15 cellular contexts compared by ENCODE assay signal in the genomic region with DNA sequence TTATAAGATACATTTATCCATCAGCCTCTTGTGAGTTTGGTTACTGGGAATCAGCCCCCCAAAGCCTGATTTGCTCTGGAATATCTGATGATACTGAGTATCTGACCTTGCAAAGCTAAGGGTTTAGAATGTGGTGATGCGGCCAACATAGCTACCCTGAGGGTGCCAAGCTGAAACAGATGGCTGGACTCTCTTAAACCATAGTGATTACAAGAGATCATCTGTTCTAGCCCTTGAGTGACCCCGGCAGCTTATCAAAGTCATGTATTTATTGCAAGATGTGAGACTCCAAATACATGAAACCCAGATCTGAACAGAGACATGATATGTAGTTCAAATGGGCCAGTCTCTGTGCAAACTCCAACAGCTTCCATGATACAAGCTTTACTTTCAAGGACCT.
DNase-seq lines count a peak whose midpoint lies in the region; ATAC-seq and TF ChIP-seq lines count a peak whose summit lies in the region.
"Had no signal": no experiment of that assay in that cellular context is flagged by ENCODE, and none has a peak within 500 bp of the region (broad histone marks: within the 10 kb centered on the region; RNA-seq: fewer than 3 reads in every experiment).

No MANE protein-coding gene starts in this region.

- H2BK12ac ChIP-seq in mesenchymal stem cell (ENCODE audit: low read length in 2 of 2) = no peak overlapping the region

- H2BK15ac ChIP-seq in IMR-90 (ENCODE audit: low read depth, low read length) (no peak overlapping the region), mesenchymal stem cell (ENCODE audit: low read depth, poor library complexity, severe bottlenecking) (no peak overlapping the region)

- H3K4me3 ChIP-seq in IMR-90 (ENCODE audit: insufficient read depth, low read depth, low read length) (no peak overlapping the region), mesenchymal stem cell (ENCODE audit: insufficient read depth in 1 of 2, low read depth in 1 of 2, low read length in 2 of 2) (no peak overlapping the region)
- H3K4me3 ChIP-seq: A549, GM12878, GM23248 had no signal

- H3K4me3 Mint-ChIP-seq in activated CD4-positive, alpha-beta T cell treated with anti-CD3 and anti-CD28 coated beads, Interleukin-2, amount 10 ng/mL, durations not matched to agents 7 days and 5 days = no peak overlapping the region
- H3K4me3 Mint-ChIP-seq: CD4-positive, alpha-beta memory T cell; IgD-negative memory B cell had no signal

- H3K27me3 Mint-ChIP-seq in activated CD4-positive, alpha-beta T cell treated with anti-CD3 and anti-CD28 coated beads, Interleukin-2, amount 10 ng/mL, durations not matched to agents 7 days and 5 days = peaks cover 16% of the 10 kb centered on the region
- H3K27me3 Mint-ChIP-seq: CD4-positive, alpha-beta memory T cell had no signal

- no peaks in the 10 kb centered on the region for H3K9me3 ChIP-seq in IMR-90 (ENCODE audit: control insufficient read depth, insufficient read depth, low read length)
- H3K9me3 ChIP-seq in mesenchymal stem cell (ENCODE audit: control insufficient read depth, low read length) = peaks cover 5% of the 10 kb centered on the region
- H3K9me3 ChIP-seq: A549, BE2C had no signal

- CTCF ChIA-PET in IMR-90 (lab: Yijun Ruan, JAX) = no interaction called here
- CTCF ChIA-PET in activated CD4-positive, alpha-beta T cell treated with anti-CD3 and anti-CD28 coated beads, Interleukin-2, amount 10 ng/mL, durations not matched to agents 7 days and 5 days (lab: Charles Lee) = interaction anchor here (1.3 to 1.7 kb wide), 2 partner anchors 14 to 16 kb away, joined by 3 to 5 read pairs; no protein-coding TSS in a partner anchor

- ATAC-seq in IMR-90 (ENCODE audit: low read depth) (no peak), GM18498 (IDR thresholded peaks at IDR 0.05; ENCODE audit: unreplicated experiment) (no peak)
- ATAC-seq: A549, GM12878, HCT116 had no signal

- H3K79me1 ChIP-seq in IMR-90 (ENCODE audit: low read depth in 1 of 2, low read length in 2 of 2) (no peaks in the 10 kb centered on the region), mesenchymal stem cell (replicated peaks; ENCODE audit: low read length, poor library complexity, severe bottlenecking) (no peaks in the 10 kb centered on the region)

- H2BK20ac ChIP-seq in IMR-90 (ENCODE audit: low read depth, low read length) = peak overlapping the region; percentile 7; the same call in 1 of the 2 replicates

- H3K18ac ChIP-seq in IMR-90 (ENCODE audit: low read depth, low read length) = no peak overlapping the region
- H3K18ac ChIP-seq in mesenchymal stem cell (ENCODE audit: low read depth in 1 of 2, low read length in 2 of 2) = no peak overlapping the region

- no peaks in the 10 kb centered on the region; the same call in 1 of the 2 replicates for H3K9me1 ChIP-seq in IMR-90 (ENCODE audit: insufficient read depth, low read length)

- H4K5ac ChIP-seq in IMR-90 (ENCODE audit: low read depth, low read length) = no peak overlapping the region

- no CpG with 5 or more reads among the region's 2 CpGs for WGBS in IMR-90 (ENCODE audit: extremely low coverage in 2 of 2, insufficient read length in 1 of 2), 2 experiments
- 96% methylated on average over 2 of the region's 2 CpGs for WGBS in mesenchymal stem cell

- no peak overlapping the region for H2BK5ac ChIP-seq in IMR-90 (ENCODE audit: low read depth, low read length, poor library complexity, severe bottlenecking)
- H2BK5ac ChIP-seq in mesenchymal stem cell (ENCODE audit: low read depth, low read length, poor library complexity, severe bottlenecking) = no peak overlapping the region

- no peak overlapping the region for H3K4me2 ChIP-seq in IMR-90 (ENCODE audit: low read depth, low read length)
- H3K4me2 ChIP-seq in mesenchymal stem cell (ENCODE audit: low read length, poor library complexity, severe bottlenecking) = no peak overlapping the region
- H3K4me2 ChIP-seq: A549 had no signal

- no peak for TF ChIP-seq CTCF in IMR-90 (conservative IDR thresholded peaks at IDR 0.05; ENCODE audit: low read depth, low read length)

- H2BK120ac ChIP-seq in IMR-90 (ENCODE audit: low read depth, low read length) (peak overlapping the region; percentile 24; the same call in 1 of the 2 replicates), mesenchymal stem cell (ENCODE audit: low read depth, low read length) (no peak overlapping the region)

- BruUV-seq in IMR-90 (replicated peaks; lab: Mats Ljungman, UMichigan) = no TSS peak

- H3K36me3 Mint-ChIP-seq in activated CD4-positive, alpha-beta T cell treated with anti-CD3 and anti-CD28 coated beads, Interleukin-2, amount 10 ng/mL, durations not matched to agents 7 days and 5 days (ENCODE audit: low read depth) = no peaks in the 10 kb centered on the region
- H3K36me3 Mint-ChIP-seq: CD4-positive, alpha-beta memory T cell; IgD-negative memory B cell had no signal

- DNase-seq in IMR-90 = no peak
- peak; percentile 87 for DNase-seq in NCI-H82 treated with DMSO at 0.1 percent for 48 hours (lab: John Stamatoyannopoulos, UW; ENCODE audit: unreplicated experiment)
- DNase-seq in mesenchymal stem cell = no peak
- no peak for DNase-seq in activated CD4-positive, alpha-beta T cell treated with anti-CD3 and anti-CD28 coated beads, Interleukin-2, amount 10 ng/mL, durations not matched to agents 7 days and 5 days
- DNase-seq in OCI-M1 (lab: John Stamatoyannopoulos, UW) = no peak
- DNase-seq: BE2C; CD4-positive, alpha-beta memory T cell; DMS79; GM23248 had no signal

- no peaks in the 10 kb centered on the region for H3K9me3 Mint-ChIP-seq in activated CD4-positive, alpha-beta T cell treated with anti-CD3 and anti-CD28 coated beads, Interleukin-2, amount 10 ng/mL, durations not matched to agents 7 days and 5 days
- H3K9me3 Mint-ChIP-seq: CD4-positive, alpha-beta memory T cell; IgD-negative memory B cell had no signal

- H3K56ac ChIP-seq in IMR-90 (ENCODE audit: extremely low read depth, insufficient read depth, low read length) = no peak overlapping the region

- H3K27ac ChIP-seq in IMR-90 (ENCODE audit: insufficient read depth, low read length) = no peak overlapping the region
- H3K27ac ChIP-seq in mesenchymal stem cell (ENCODE audit: low read length, poor library complexity, severe bottlenecking) = no peak overlapping the region
- H3K27ac ChIP-seq: A549, C4-2B, GM23248 had no signal

- H2AK9ac ChIP-seq in IMR-90 (replicated peaks; ENCODE audit: low read depth, low read length, poor library complexity) = no peak overlapping the region

- H3K4me1 Mint-ChIP-seq in activated CD4-positive, alpha-beta T cell treated with anti-CD3 and anti-CD28 coated beads, Interleukin-2, amount 10 ng/mL, durations not matched to agents 7 days and 5 days = peaks cover 2% of the 10 kb centered on the region
- H3K4me1 Mint-ChIP-seq: IgD-negative memory B cell had no signal

- no peaks in the 10 kb centered on the region for H4K20me1 ChIP-seq in IMR-90 (ENCODE audit: insufficient read depth, low read length)

- in situ Hi-C loops in IMR-90 (cut with MboI; ENCODE audit: low sequenced_read_pairs) = no loop called here

- H3K23ac ChIP-seq in IMR-90 (ENCODE audit: low read depth, low read length) (no peak overlapping the region), mesenchymal stem cell (ENCODE audit: low read length in 2 of 2) (no peak overlapping the region)

- TF ChIP-seq POLR2A in IMR-90 (IDR thresholded peaks at IDR 0.05; ENCODE audit: low read depth, low read length) = no peak

- H3K36me3 ChIP-seq in IMR-90 (ENCODE audit: control insufficient read depth, insufficient read depth, low read length) (no peaks in the 10 kb centered on the region), mesenchymal stem cell (ENCODE audit: control insufficient read depth in 1 of 2, insufficient read depth in 2 of 2, low read depth in 1 of 2, low read length in 2 of 2) (no peaks in the 10 kb centered on the region)
- H3K36me3 ChIP-seq: BE2C had no signal

- H3K27me3 ChIP-seq in IMR-90 (ENCODE audit: control insufficient read depth, insufficient read depth, low read length) = no peaks in the 10 kb centered on the region
- H3K27me3 ChIP-seq in mesenchymal stem cell (ENCODE audit: control insufficient read depth in 1 of 2, insufficient read depth in 1 of 2, low read length in 2 of 2) = peaks cover 0 to 14% of the 10 kb centered on the region in 2 experiments
- H3K27me3 ChIP-seq: BE2C had no signal

- POLR2A ChIA-PET in IMR-90 (lab: Charles Lee; ENCODE audit: unreplicated experiment) = no interaction called here
- POLR2A ChIA-PET in activated CD4-positive, alpha-beta T cell treated with anti-CD3 and anti-CD28 coated beads, Interleukin-2, amount 10 ng/mL, durations not matched to agents 7 days and 5 days (lab: Charles Lee) = no interaction called here

- H3K4me1 ChIP-seq in IMR-90 (ENCODE audit: control insufficient read depth, insufficient read depth, low read length) (peaks cover 15% of the 10 kb centered on the region), mesenchymal stem cell (ENCODE audit: control insufficient read depth, insufficient read depth, low read depth, low read length) (no peaks in the 10 kb centered on the region)
- H3K4me1 ChIP-seq: A549, BE2C had no signal

- intact Hi-C loops in IMR-90 (cut with micrococcal nuclease) = no loop called here

- 0 out of 2 replicates have a peak overlapping the region, but pooled peaks have one; percentile 23 for H4K91ac ChIP-seq in IMR-90 (ENCODE audit: insufficient read depth, low read depth, low read length)
- H4K91ac ChIP-seq in mesenchymal stem cell (ENCODE audit: low read length) = no peak overlapping the region

- H3K9ac ChIP-seq in IMR-90 (ENCODE audit: low read depth, low read length) (no peak overlapping the region), mesenchymal stem cell (ENCODE audit: low read length) (no peak overlapping the region)
- H3K9ac ChIP-seq: GM23248 had no signal

- H3K14ac ChIP-seq in IMR-90 (replicated peaks; ENCODE audit: low read depth, low read length) (no peak overlapping the region; the same call in 1 of the 2 replicates), mesenchymal stem cell (ENCODE audit: low read length in 2 of 2) (no peak overlapping the region)

- H2AFZ ChIP-seq in IMR-90 (replicated peaks; ENCODE audit: low read length, poor library complexity) = no peak overlapping the region
- no peak overlapping the region for H2AFZ ChIP-seq in mesenchymal stem cell (ENCODE audit: low read depth, low read length)
- H2AFZ ChIP-seq: GM23248 had no signal

- H2AK5ac ChIP-seq in IMR-90 (ENCODE audit: low read depth, low read length) = no peak overlapping the region
- peak overlapping the region; percentile 6 for H2AK5ac ChIP-seq in mesenchymal stem cell (ENCODE audit: low read length, severe bottlenecking)

- H3K4ac ChIP-seq in IMR-90 (ENCODE audit: low read depth, low read length) (peak overlapping the region; percentile 5; the same call in 1 of the 2 replicates), mesenchymal stem cell (ENCODE audit: low read depth in 1 of 2, low read length in 2 of 2) (no peak overlapping the region)

- no peak for TF ChIP-seq RAD21 in IMR-90 (IDR thresholded peaks at IDR 0.05; ENCODE audit: low read length)

- dilution Hi-C loops in IMR-90 (cut with HindIII; ENCODE audit: low sequenced_read_pairs, unreplicated experiment) = no loop called here

- no peak overlapping the region for H3K27ac Mint-ChIP-seq in activated CD4-positive, alpha-beta T cell treated with anti-CD3 and anti-CD28 coated beads, Interleukin-2, amount 10 ng/mL, durations not matched to agents 7 days and 5 days
- H3K27ac Mint-ChIP-seq: CD4-positive, alpha-beta memory T cell; IgD-negative memory B cell had no signal

- H4K8ac ChIP-seq in IMR-90 (ENCODE audit: low read depth in 2 of 2, low read length in 2 of 2) = no peak overlapping the region
- no peak overlapping the region for H4K8ac ChIP-seq in mesenchymal stem cell (ENCODE audit: low read length)
